21 cellular contexts compared by ENCODE assay signal in genomic region chr1:235898126-235898525, GRCh38. TPM values are rescaled to one million over a fixed set of nuclear protein-coding genes. Genes with fewer than 3 reads are reported as not detected.
DNase-seq lines count a peak whose midpoint lies in the region; ATAC-seq, FAIRE-seq and TF ChIP-seq lines count a peak whose summit lies in the region.
"Had no signal": no experiment of that assay in that cellular context is flagged by ENCODE, and none has a peak within 500 bp of the region (broad histone marks: within the 10 kb centered on the region; RNA-seq: fewer than 3 reads in every experiment).

No MANE protein-coding gene starts in this region.

- H4K8ac ChIP-seq in IMR-90 (ENCODE audit: low read depth in 2 of 2, low read length in 2 of 2): no peak overlapping the region

- TF ChIP-seq POLR2A in IMR-90 (IDR thresholded peaks at IDR 0.05; ENCODE audit: low read depth, low read length) (no peak), prostate gland (IDR thresholded peaks at IDR 0.05) (no peak)

- H4K20me1 ChIP-seq in BLaER1: no peaks in the 10 kb centered on the region
- peaks cover 12% of the 10 kb centered on the region; the same call in 1 of the 2 replicates for H4K20me1 ChIP-seq in IMR-90 (ENCODE audit: insufficient read depth, low read length)
- H4K20me1 ChIP-seq in keratinocyte (ENCODE audit: control insufficient read depth, extremely low read depth, insufficient read depth, low read length): no peaks in the 10 kb centered on the region

- no TSS peak for BruUV-seq in IMR-90 (replicated peaks; lab: Mats Ljungman, UMichigan)

- H2AFZ ChIP-seq in IMR-90 (replicated peaks; ENCODE audit: low read length, poor library complexity): no peak overlapping the region
- peak overlapping the region; percentile 10 for H2AFZ ChIP-seq in keratinocyte (ENCODE audit: control insufficient read depth, low read length)

- H3K27ac ChIP-seq in BLaER1: no peak overlapping the region
- no peak overlapping the region for H3K27ac ChIP-seq in IMR-90 (ENCODE audit: insufficient read depth, low read length)
- H3K27ac ChIP-seq in keratinocyte (ENCODE audit: control insufficient read depth, insufficient read depth, low read length): no peak overlapping the region
- no peak overlapping the region for H3K27ac ChIP-seq in prostate gland
- H3K27ac ChIP-seq: heart right ventricle, KMS-11, testis had no signal

- H3K4me1 Mint-ChIP-seq in activated naive CD8-positive, alpha-beta T cell treated with anti-CD3 and anti-CD28 coated beads, Interleukin-2, amount 50 U/mL, for 24 hours: peaks cover 20% of the 10 kb centered on the region
- H3K4me1 Mint-ChIP-seq: activated CD4-positive, alpha-beta T cell treated with anti-CD3 and anti-CD28 coated beads for 36 hours; brain had no signal

- H3K27me3 ChIP-seq in BLaER1: no peaks in the 10 kb centered on the region
- H3K27me3 ChIP-seq in IMR-90 (ENCODE audit: control insufficient read depth, insufficient read depth, low read length): peaks cover 11% of the 10 kb centered on the region
- H3K27me3 ChIP-seq in keratinocyte (ENCODE audit: control insufficient read depth, extremely low read depth, insufficient read depth, low read length): no peaks in the 10 kb centered on the region
- no peaks in the 10 kb centered on the region for H3K27me3 ChIP-seq in prostate gland (replicated peaks; ENCODE audit: insufficient read depth)
- H3K27me3 ChIP-seq: heart right ventricle, testis had no signal

- H3K9me1 ChIP-seq in IMR-90 (ENCODE audit: insufficient read depth, low read length) (peaks cover 12% of the 10 kb centered on the region), keratinocyte (ENCODE audit: control insufficient read depth, extremely low read depth, insufficient read depth, low read length) (no peaks in the 10 kb centered on the region)

- ATAC-seq in IMR-90 (ENCODE audit: low read depth): no peak
- no peak for ATAC-seq in activated naive CD8-positive, alpha-beta T cell treated with anti-CD3 and anti-CD28 coated beads, Interleukin-2, amount 50 U/mL, for 24 hours
- ATAC-seq: activated CD4-positive, alpha-beta T cell treated with anti-CD3 and anti-CD28 coated beads for 36 hours; activated CD8-positive, alpha-beta memory T cell treated with anti-CD3 and anti-CD28 coated beads, Interleukin-2, amount 10 ng/mL, durations not matched to agents 7 days and 5 days; activated naive CD4-positive, alpha-beta T cell treated with anti-CD3 and anti-CD28 coated beads, Interleukin-2, amount 50 U/mL, for 72 hours; effector memory CD8-positive, alpha-beta T cell; heart right ventricle; right cardiac atrium had no signal

- H3K36me3 ChIP-seq in BLaER1: no peaks in the 10 kb centered on the region
- H3K36me3 ChIP-seq in IMR-90 (ENCODE audit: control insufficient read depth, insufficient read depth, low read length): no peaks in the 10 kb centered on the region
- H3K36me3 ChIP-seq in keratinocyte (ENCODE audit: control insufficient read depth in 2 of 2, extremely low read depth in 1 of 2, insufficient read depth in 2 of 2, low read length in 2 of 2): no peaks in the 10 kb centered on the region
- no peaks in the 10 kb centered on the region for H3K36me3 ChIP-seq in prostate gland
- H3K36me3 ChIP-seq: heart right ventricle had no signal

- H3K4me1 ChIP-seq in BLaER1 (peaks cover 40% of the 10 kb centered on the region), IMR-90 (ENCODE audit: control insufficient read depth, insufficient read depth, low read length) (peaks cover 6% of the 10 kb centered on the region), keratinocyte (ENCODE audit: control insufficient read depth, extremely low read depth, insufficient read depth, low read length) (peaks cover 21% of the 10 kb centered on the region), prostate gland (replicated peaks) (no peaks in the 10 kb centered on the region)

- H3K27ac Mint-ChIP-seq in activated naive CD8-positive, alpha-beta T cell treated with anti-CD3 and anti-CD28 coated beads, Interleukin-2, amount 50 U/mL, for 24 hours: peak overlapping the region; percentile 25
- H3K27ac Mint-ChIP-seq: activated CD4-positive, alpha-beta T cell treated with anti-CD3 and anti-CD28 coated beads for 36 hours; activated CD8-positive, alpha-beta memory T cell treated with anti-CD3 and anti-CD28 coated beads, Interleukin-2, amount 10 ng/mL, durations not matched to agents 7 days and 5 days; activated naive CD4-positive, alpha-beta T cell treated with anti-CD3 and anti-CD28 coated beads, Interleukin-2, amount 50 U/mL, for 72 hours; brain had no signal

- H3K4me3 ChIP-seq in BLaER1 (no peak overlapping the region), IMR-90 (ENCODE audit: insufficient read depth, low read depth, low read length) (no peak overlapping the region), keratinocyte (ENCODE audit: control insufficient read depth in 2 of 3, extremely low read depth in 1 of 3, insufficient read depth in 2 of 3, low read depth in 1 of 3, low read length in 3 of 3) (no peak overlapping the region), prostate gland (no peak overlapping the region)
- H3K4me3 ChIP-seq: heart right ventricle, testis had no signal

- peak overlapping the region; percentile 1 for H3K4me3 Mint-ChIP-seq in activated naive CD8-positive, alpha-beta T cell treated with anti-CD3 and anti-CD28 coated beads, Interleukin-2, amount 50 U/mL, for 24 hours
- H3K4me3 Mint-ChIP-seq: activated CD4-positive, alpha-beta T cell treated with anti-CD3 and anti-CD28 coated beads for 36 hours; activated CD8-positive, alpha-beta memory T cell treated with anti-CD3 and anti-CD28 coated beads, Interleukin-2, amount 10 ng/mL, durations not matched to agents 7 days and 5 days; brain; CD4-positive, alpha-beta memory T cell; effector memory CD8-positive, alpha-beta T cell had no signal

- no peak overlapping the region for H3K14ac ChIP-seq in IMR-90 (replicated peaks; ENCODE audit: low read depth, low read length)

- no peaks in the 10 kb centered on the region for H3K79me1 ChIP-seq in IMR-90 (ENCODE audit: low read depth in 1 of 2, low read length in 2 of 2)

- no peak overlapping the region for H2BK20ac ChIP-seq in IMR-90 (ENCODE audit: low read depth, low read length)

- dilution Hi-C loops in IMR-90 (cut with HindIII; ENCODE audit: low sequenced_read_pairs, unreplicated experiment) (no loop called here), keratinocyte (cut with MboI; ENCODE audit: extremely low pct_ligation_motif_present, low sequenced_read_pairs) (no loop called here)

- in situ Hi-C loops in IMR-90 (cut with MboI; ENCODE audit: low sequenced_read_pairs): no loop called here

- H4K5ac ChIP-seq in IMR-90 (ENCODE audit: low read depth, low read length): no peak overlapping the region

- 0 out of 2 replicates have a peak overlapping the region, but pooled peaks have one; percentile 4 for H2AK5ac ChIP-seq in IMR-90 (ENCODE audit: low read depth, low read length)

- H3K4me2 ChIP-seq in BLaER1 (peak overlapping the region; percentile 21; the same call in 1 of the 2 replicates), IMR-90 (ENCODE audit: low read depth, low read length) (no peak overlapping the region), keratinocyte (ENCODE audit: control insufficient read depth, extremely low read depth, insufficient read depth, low read depth, low read length) (no peak overlapping the region)
- H3K4me2 ChIP-seq: KMS-11 had no signal

- H2BK5ac ChIP-seq in IMR-90 (ENCODE audit: low read depth, low read length, poor library complexity, severe bottlenecking): no peak overlapping the region

- POLR2A ChIA-PET in IMR-90 (lab: Charles Lee; ENCODE audit: unreplicated experiment) (no interaction called here), HEK293T (lab: Yijun Ruan, JAX) (no interaction called here)

- DNase-seq in IMR-90: no peak
- no peak for DNase-seq in activated naive CD8-positive, alpha-beta T cell treated with anti-CD3 and anti-CD28 coated beads, Interleukin-2, amount 50 U/mL, for 24 hours
- no peak for DNase-seq in keratinocyte (ENCODE audit: low read depth, low spot score)
- no peak for DNase-seq in amygdala (lab: John Stamatoyannopoulos, UW)
- DNase-seq in occipital lobe (lab: John Stamatoyannopoulos, UW): no peak
- DNase-seq in prostate gland (ENCODE audit: low spot score): no peak
- no peak for DNase-seq in HEK293T (ENCODE audit: extremely low spot score)
- DNase-seq: activated CD4-positive, alpha-beta T cell treated with anti-CD3 and anti-CD28 coated beads for 36 hours; activated CD8-positive, alpha-beta memory T cell treated with anti-CD3 and anti-CD28 coated beads, Interleukin-2, amount 10 ng/mL, durations not matched to agents 7 days and 5 days; CD4-positive, alpha-beta memory T cell; effector memory CD8-positive, alpha-beta T cell; heart right ventricle; NCI-H1092 treated with DMSO at 0.1 percent for 48 hours; NCI-H2029 treated with DMSO at 0.1 percent for 48 hours; NCI-H446; right cardiac atrium; testis had no signal

- CTCF ChIA-PET in IMR-90 (lab: Yijun Ruan, JAX) (interaction anchor here (0.5 to 1.2 kb wide), 2 partner anchors 74 to 662 kb away, joined by 3 to 4 read pairs; no protein-coding TSS in a partner anchor), HEK293T (lab: Yijun Ruan, JAX) (no interaction called here)

- no peak for TF ChIP-seq RAD21 in IMR-90 (IDR thresholded peaks at IDR 0.05; ENCODE audit: low read length)

- H4K91ac ChIP-seq in IMR-90 (ENCODE audit: insufficient read depth, low read depth, low read length): no peak overlapping the region

- no peak overlapping the region for H2BK15ac ChIP-seq in IMR-90 (ENCODE audit: low read depth, low read length)

- H3K4ac ChIP-seq in IMR-90 (ENCODE audit: low read depth, low read length): no peak overlapping the region

- peaks cover 2% of the 10 kb centered on the region for H3K27me3 Mint-ChIP-seq in activated naive CD8-positive, alpha-beta T cell treated with anti-CD3 and anti-CD28 coated beads, Interleukin-2, amount 50 U/mL, for 24 hours
- H3K27me3 Mint-ChIP-seq: activated CD4-positive, alpha-beta T cell treated with anti-CD3 and anti-CD28 coated beads for 36 hours; CD4-positive, alpha-beta memory T cell; effector memory CD8-positive, alpha-beta T cell had no signal

- no peak overlapping the region for H3K9ac ChIP-seq in BLaER1
- H3K9ac ChIP-seq in IMR-90 (ENCODE audit: low read depth, low read length): no peak overlapping the region
- no peak overlapping the region for H3K9ac ChIP-seq in keratinocyte (ENCODE audit: control insufficient read depth, extremely low read depth, insufficient read depth, low read length)
- H3K9ac ChIP-seq: KMS-11 had no signal

- no peaks in the 10 kb centered on the region for H3K36me3 Mint-ChIP-seq in activated naive CD8-positive, alpha-beta T cell treated with anti-CD3 and anti-CD28 coated beads, Interleukin-2, amount 50 U/mL, for 24 hours (ENCODE audit: low read depth)
- H3K36me3 Mint-ChIP-seq: activated naive CD4-positive, alpha-beta T cell treated with anti-CD3 and anti-CD28 coated beads, Interleukin-2, amount 50 U/mL, for 72 hours; brain; CD4-positive, alpha-beta memory T cell had no signal

- H2BK120ac ChIP-seq in IMR-90 (ENCODE audit: low read depth, low read length): no peak overlapping the region

- H3K79me2 ChIP-seq in keratinocyte (ENCODE audit: control insufficient read depth, insufficient read depth, low read length): no peaks in the 10 kb centered on the region

- H3K23ac ChIP-seq in IMR-90 (ENCODE audit: low read depth, low read length): no peak overlapping the region

- no peak overlapping the region for H3K18ac ChIP-seq in IMR-90 (ENCODE audit: low read depth, low read length)

- H3K9me3 ChIP-seq in BLaER1 (no peaks in the 10 kb centered on the region), IMR-90 (ENCODE audit: control insufficient read depth, insufficient read depth, low read length) (no peaks in the 10 kb centered on the region), keratinocyte (ENCODE audit: control insufficient read depth, low read depth, low read length) (no peaks in the 10 kb centered on the region), prostate gland (no peaks in the 10 kb centered on the region)
- H3K9me3 ChIP-seq: heart right ventricle, testis had no signal

- no peak for FAIRE-seq in keratinocyte (lab: Jason Lieb, UNC)

- no peak for TF ChIP-seq CTCF in IMR-90 (conservative IDR thresholded peaks at IDR 0.05; ENCODE audit: low read depth, low read length)
- no peak for TF ChIP-seq CTCF in keratinocyte (optimal IDR thresholded peaks at IDR 0.05 in 1 of 3, IDR thresholded peaks at IDR 0.05 in 1 of 3, conservative IDR thresholded peaks at IDR 0.05 in 1 of 3; ENCODE audit: extremely low read depth in 1 of 3, insufficient read depth in 2 of 3, low read length in 3 of 3)
- TF ChIP-seq CTCF in prostate gland (IDR thresholded peaks at IDR 0.05): no peak

- H3K9me3 Mint-ChIP-seq in activated naive CD8-positive, alpha-beta T cell treated with anti-CD3 and anti-CD28 coated beads, Interleukin-2, amount 50 U/mL, for 24 hours: peaks cover 4% of the 10 kb centered on the region
- H3K9me3 Mint-ChIP-seq: activated naive CD4-positive, alpha-beta T cell treated with anti-CD3 and anti-CD28 coated beads, Interleukin-2, amount 50 U/mL, for 72 hours; brain; CD4-positive, alpha-beta memory T cell; effector memory CD8-positive, alpha-beta T cell had no signal

- H3K56ac ChIP-seq in IMR-90 (ENCODE audit: extremely low read depth, insufficient read depth, low read length): no peak overlapping the region

- WGBS in IMR-90 (ENCODE audit: extremely low coverage in 2 of 2, insufficient read length in 1 of 2), 2 experiments: 77% methylated on average over 3 of the region's 3 CpGs; no CpG with 5 or more reads in 1 of the 2 experiments
- WGBS in prostate gland: 80% methylated on average over 3 of the region's 3 CpGs

- no peak overlapping the region for H2AK9ac ChIP-seq in IMR-90 (replicated peaks; ENCODE audit: low read depth, low read length, poor library complexity)

- intact Hi-C loops in IMR-90 (cut with micrococcal nuclease) (no loop called here), prostate gland (cut with DNase I) (no loop called here)

RNA-seq across cellular contexts. Expression of gene LYST, which starts 31.4 kb away (rescaled TPM):
- total RNA-seq in IMR-90 (2012; rRNA removed): 7.2 and 8.3 TPM in 2 replicates
- 2.2 TPM in 2 replicates for polyA plus RNA-seq in IMR-90 (2012; rRNA removed)
- 0.53 and 0.82 TPM in 2 replicates for polyA plus RNA-seq in IMR-90 (2012; cell fraction: cytosol; rRNA removed)
- polyA plus RNA-seq in IMR-90 (2012; cell fraction: nucleus; rRNA removed; ENCODE audit: low replicate concordance): 0.97 and 7.2 TPM in 2 replicates
- 9.5 to 30.9 TPM (median 24.7 TPM) in 3 replicates for polyA plus RNA-seq in keratinocyte
- polyA plus RNA-seq in keratinocyte (2011; ENCODE audit: low read depth): 29.2 TPM
- polyA plus RNA-seq in keratinocyte (2011; cell fraction: cytosol; rRNA removed): 5.9 and 13.2 TPM in 2 replicates
- polyA plus RNA-seq in keratinocyte (2011; cell fraction: nucleus; rRNA removed): 49.0 and 52.9 TPM in 2 replicates
- polyA plus RNA-seq in keratinocyte (2012; ENCODE audit: low replicate concordance): 7.7 and 20.9 TPM in 2 replicates
- 13.1 to 108 TPM (median 83.3 TPM) in 3 replicates for polyA minus RNA-seq in keratinocyte
- 11.1 TPM for polyA minus RNA-seq in keratinocyte (2011; cell fraction: cytosol; rRNA and poly(A)+ RNA removed)
- 126 and 238 TPM in 2 replicates for polyA minus RNA-seq in keratinocyte (2011; cell fraction: nucleus; rRNA and poly(A)+ RNA removed)
- total RNA-seq in occipital lobe: 69.7 TPM
- 10 to 100 TPM; 21.9 to 41.7 TPM for total RNA-seq in prostate gland
